Comparison of ENCODE assay signal across 12 cellular contexts in genomic region chr22:47333625-47334024, GRCh38.
A peak's percentile ranks its signal among the peaks of the same experiment; 100 is the strongest.
DNase-seq lines count a peak whose midpoint lies in the region; ATAC-seq and TF ChIP-seq lines count a peak whose summit lies in the region.
"Had no signal": no experiment of that assay in that cellular context is flagged by ENCODE, and none has a peak within 500 bp of the region (broad histone marks: within the 10 kb centered on the region; RNA-seq: fewer than 3 reads in every experiment).

No MANE protein-coding gene starts in this region.

- H3K27me3 Mint-ChIP-seq in activated CD8-positive, alpha-beta T cell treated with anti-CD3 and anti-CD28 coated beads, Interleukin-2, amount 10 ng/mL, durations not matched to agents 7 days and 5 days (ENCODE audit: low read depth): no peaks in the 10 kb centered on the region

- H3K36me3 ChIP-seq in spleen (no peaks in the 10 kb centered on the region), stomach (no peaks in the 10 kb centered on the region)
- H3K36me3 ChIP-seq: upper lobe of left lung had no signal

- intact Hi-C loops in spleen (cut with DNase I; ENCODE audit: low total_unique reads): no loop called here
- intact Hi-C loops in stomach (cut with DNase I; ENCODE audit: low total_unique reads): no loop called here

- H3K27ac Mint-ChIP-seq in activated CD8-positive, alpha-beta T cell treated with anti-CD3 and anti-CD28 coated beads, Interleukin-2, amount 10 ng/mL, durations not matched to agents 7 days and 5 days: no peak overlapping the region
- H3K27ac Mint-ChIP-seq: T-helper 1 cell treated with Interleukin-12 subunit alpha and Interleukin-12 subunit beta and Interleukin-4 antibody, amounts not matched to agents 30 μg/mL and 1 μg/mL, for 36 hours had no signal

- POLR2A ChIA-PET in activated CD8-positive, alpha-beta T cell treated with anti-CD3 and anti-CD28 coated beads, Interleukin-2, amount 10 ng/mL, durations not matched to agents 7 days and 5 days (lab: Charles Lee): no interaction called here

- H3K4me1 ChIP-seq in spleen: peaks cover 0 to 6% (median 0%) of the 10 kb centered on the region in 6 donors
- no peaks in the 10 kb centered on the region for H3K4me1 ChIP-seq in stomach
- H3K4me1 ChIP-seq: upper lobe of left lung had no signal

- 41 to 51% (median 42%) methylated on average over 2 of the region's 2 CpGs for WGBS in spleen, 5 donors
- WGBS in stomach, 5 donors: 38 to 67% (median 47%) methylated on average over 1 to 2 of the region's 2 CpGs

- no peaks in the 10 kb centered on the region for H3K9me3 Mint-ChIP-seq in activated CD8-positive, alpha-beta T cell treated with anti-CD3 and anti-CD28 coated beads, Interleukin-2, amount 10 ng/mL, durations not matched to agents 7 days and 5 days (ENCODE audit: insufficient read depth)

- ATAC-seq in activated CD8-positive, alpha-beta T cell treated with anti-CD3 and anti-CD28 coated beads, Interleukin-2, amount 10 ng/mL, durations not matched to agents 7 days and 5 days: no peak
- ATAC-seq in HG02763 (IDR thresholded peaks at IDR 0.05; ENCODE audit: unreplicated experiment): no peak

- H3K9me3 ChIP-seq in spleen: peaks cover 0 to 13% (median 6%) of the 10 kb centered on the region in 8 donors
- peaks cover 0 to 15% (median 0%) of the 10 kb centered on the region in 4 donors for H3K9me3 ChIP-seq in stomach

- H3K4me1 Mint-ChIP-seq in activated CD8-positive, alpha-beta T cell treated with anti-CD3 and anti-CD28 coated beads, Interleukin-2, amount 10 ng/mL, durations not matched to agents 7 days and 5 days (ENCODE audit: low read depth): no peaks in the 10 kb centered on the region

- CTCF ChIA-PET in activated CD8-positive, alpha-beta T cell treated with anti-CD3 and anti-CD28 coated beads, Interleukin-2, amount 10 ng/mL, durations not matched to agents 7 days and 5 days (lab: Charles Lee): no interaction called here

- TF ChIP-seq EP300 in stomach (IDR thresholded peaks at IDR 0.05): no peak

- no peak overlapping the region for H3K27ac ChIP-seq in spleen
- no peak overlapping the region for H3K27ac ChIP-seq in stomach
- H3K27ac ChIP-seq: upper lobe of left lung had no signal

- TF ChIP-seq CTCF in epithelial cell of esophagus (IDR thresholded peaks at IDR 0.05; ENCODE audit: insufficient read depth, low read depth, low read length, missing control alignments): no peak
- TF ChIP-seq CTCF in spleen (IDR thresholded peaks at IDR 0.05 in 8 of 11, conservative IDR thresholded peaks at IDR 0.05 in 3 of 11): no peak
- no peak for TF ChIP-seq CTCF in stomach (IDR thresholded peaks at IDR 0.05)

- DNase-seq in NOMO-1 treated with DMSO at 0.1 percent for 48 hours (lab: John Stamatoyannopoulos, UW; ENCODE audit: unreplicated experiment) (peak; percentile 13), NOMO-1 treated with dmso at 0.1 percent for 144 hours (lab: John Stamatoyannopoulos, UW; ENCODE audit: unreplicated experiment) (no peak), NCI-H524 (lab: John Stamatoyannopoulos, UW) (peak; percentile 52 to 72), epithelial cell of esophagus (ENCODE audit: low read depth) (peak; percentile 18), spleen (no peak), stomach (no peak)
- DNase-seq in activated CD8-positive, alpha-beta T cell treated with anti-CD3 and anti-CD28 coated beads, Interleukin-2, amount 10 ng/mL, durations not matched to agents 7 days and 5 days: no peak
- DNase-seq: dermis blood vessel endothelial cell, NCI-H1417 treated with DMSO at 0.1 percent for 48 hours, upper lobe of left lung had no signal

- TF ChIP-seq POLR2A in spleen (IDR thresholded peaks at IDR 0.05) (no peak), stomach (IDR thresholded peaks at IDR 0.05) (no peak)

- H3K4me3 Mint-ChIP-seq in activated CD8-positive, alpha-beta T cell treated with anti-CD3 and anti-CD28 coated beads, Interleukin-2, amount 10 ng/mL, durations not matched to agents 7 days and 5 days: no peak overlapping the region
- H3K4me3 Mint-ChIP-seq: T-helper 1 cell treated with Interleukin-12 subunit alpha and Interleukin-12 subunit beta and Interleukin-4 antibody, amounts not matched to agents 30 μg/mL and 1 μg/mL, for 36 hours had no signal

- H3K27me3 ChIP-seq in spleen (replicated peaks in 1 of 7) (peaks cover 0 to 15% (median 0%) of the 10 kb centered on the region in 7 donors), stomach (peaks cover 0 to 32% (median 0%) of the 10 kb centered on the region in 3 donors)
- H3K27me3 ChIP-seq: upper lobe of left lung had no signal

- H3K36me3 Mint-ChIP-seq in activated CD8-positive, alpha-beta T cell treated with anti-CD3 and anti-CD28 coated beads, Interleukin-2, amount 10 ng/mL, durations not matched to agents 7 days and 5 days (ENCODE audit: low read depth): no peaks in the 10 kb centered on the region

- H3K4me3 ChIP-seq in epithelial cell of esophagus (ENCODE audit: low read length): no peak overlapping the region
- no peak overlapping the region for H3K4me3 ChIP-seq in spleen
- H3K4me3 ChIP-seq in stomach: no peak overlapping the region
- H3K4me3 ChIP-seq: upper lobe of left lung had no signal

Comparison
In these comparisons a context has a peak if more than half of its experiments do, and no peak if none do; other contexts are left out.
1. DNase-seq: peak in NOMO-1 treated with DMSO at 0.1 percent for 48 hours (single experiment), NCI-H524 (2 of 2) and epithelial cell of esophagus (single experiment); none in NOMO-1 treated with dmso at 0.1 percent for 144 hours (single experiment), spleen (single experiment), activated CD8-positive, alpha-beta T cell treated with anti-CD3 and anti-CD28 coated beads, Interleukin-2, amount 10 ng/mL, durations not matched to agents 7 days and 5 days (single experiment) and stomach (single experiment).